10 cellular contexts compared by ENCODE assay signal in the genomic region with DNA sequence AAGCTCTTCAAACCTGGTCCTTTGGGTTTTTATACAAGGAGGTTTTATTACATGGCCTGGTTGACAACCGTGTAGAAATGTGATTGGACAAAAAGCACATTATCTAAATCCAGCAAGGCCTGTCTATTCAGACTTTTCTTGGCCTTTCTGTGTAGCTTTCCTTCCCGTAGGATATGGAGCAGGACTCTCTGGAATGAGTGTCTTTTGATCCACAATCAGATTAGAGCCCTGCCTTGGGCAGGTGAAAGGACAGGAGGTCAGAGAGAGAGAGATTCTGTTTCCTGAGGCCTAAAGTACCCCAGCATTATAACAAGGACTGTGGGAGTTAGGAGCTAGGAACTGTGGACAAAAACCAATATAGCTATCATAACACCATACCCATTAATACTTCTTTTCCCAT.
DNase-seq lines count a peak whose midpoint lies in the region; TF ChIP-seq lines count a peak whose summit lies in the region.
"Had no signal": no experiment of that assay in that cellular context is flagged by ENCODE, and none has a peak within 500 bp of the region (broad histone marks: within the 10 kb centered on the region; RNA-seq: fewer than 3 reads in every experiment).

No MANE protein-coding gene starts in this region.

- TF ChIP-seq CTCF in Peyer's patch (IDR thresholded peaks at IDR 0.05) = no peak
- TF ChIP-seq CTCF in transverse colon (IDR thresholded peaks at IDR 0.05) = no peak

- no peaks in the 10 kb centered on the region for H3K9me3 ChIP-seq in Peyer's patch
- no peaks in the 10 kb centered on the region for H3K9me3 ChIP-seq in transverse colon
- H3K9me3 ChIP-seq: suprapubic skin had no signal

- peaks cover 12% of the 10 kb centered on the region for H3K36me3 Mint-ChIP-seq in activated naive CD4-positive, alpha-beta T cell treated with anti-CD3 and anti-CD28 coated beads, Interleukin-2, amount 10 ng/mL, durations not matched to agents 7 days and 5 days
- no peaks in the 10 kb centered on the region for H3K36me3 Mint-ChIP-seq in immature natural killer cell

- H3K4me3 ChIP-seq in Peyer's patch = no peak overlapping the region
- H3K4me3 ChIP-seq in transverse colon = no peak overlapping the region
- H3K4me3 ChIP-seq: suprapubic skin had no signal

- intact Hi-C loops in transverse colon (cut with DNase I; ENCODE audit: low total_unique reads) = loop anchor here (5.0 kb wide), 1 partner anchor 61 kb away; no protein-coding TSS in a partner anchor

- peak overlapping the region; percentile 99 for H3K27ac Mint-ChIP-seq in activated naive CD4-positive, alpha-beta T cell treated with anti-CD3 and anti-CD28 coated beads, Interleukin-2, amount 10 ng/mL, durations not matched to agents 7 days and 5 days
- peak overlapping the region; percentile 90 to 96 (median 93) for H3K27ac Mint-ChIP-seq in immature natural killer cell
- H3K27ac Mint-ChIP-seq: HFFc6 had no signal

- CTCF ChIA-PET in activated naive CD4-positive, alpha-beta T cell treated with anti-CD3 and anti-CD28 coated beads, Interleukin-2, amount 10 ng/mL, durations not matched to agents 7 days and 5 days (lab: Charles Lee) = interaction anchor here (1.0 to 1.3 kb wide), 2 partner anchors 36 to 38 kb away, joined by 3 read pairs; no protein-coding TSS in a partner anchor

- peak overlapping the region in 3 of 4 donors; percentile 54 to 72 (median 70) for H3K27ac ChIP-seq in Peyer's patch
- peak overlapping the region; percentile 47 to 78 (median 74) for H3K27ac ChIP-seq in transverse colon
- H3K27ac ChIP-seq: suprapubic skin had no signal

- H3K27me3 ChIP-seq in Peyer's patch (no peaks in the 10 kb centered on the region), transverse colon (no peaks in the 10 kb centered on the region)
- H3K27me3 ChIP-seq: suprapubic skin had no signal

- WGBS in transverse colon (ENCODE audit: low coverage in 1 of 2), 2 donors = 65% methylated on average over 2 of the region's 2 CpGs

- H3K4me1 Mint-ChIP-seq in activated naive CD4-positive, alpha-beta T cell treated with anti-CD3 and anti-CD28 coated beads, Interleukin-2, amount 10 ng/mL, durations not matched to agents 7 days and 5 days = peaks cover 67% of the 10 kb centered on the region
- H3K4me1 Mint-ChIP-seq in immature natural killer cell = peaks cover 42 to 62% of the 10 kb centered on the region in 2 donors

- no peak overlapping the region for H3K4me3 Mint-ChIP-seq in activated naive CD4-positive, alpha-beta T cell treated with anti-CD3 and anti-CD28 coated beads, Interleukin-2, amount 10 ng/mL, durations not matched to agents 7 days and 5 days
- peak overlapping the region in 2 of 5 donors; percentile 13 to 71 for H3K4me3 Mint-ChIP-seq in immature natural killer cell
- H3K4me3 Mint-ChIP-seq: HFFc6 had no signal

- no peaks in the 10 kb centered on the region for H3K27me3 Mint-ChIP-seq in activated naive CD4-positive, alpha-beta T cell treated with anti-CD3 and anti-CD28 coated beads, Interleukin-2, amount 10 ng/mL, durations not matched to agents 7 days and 5 days
- peaks cover 0 to 2% (median 0%) of the 10 kb centered on the region in 3 donors for H3K27me3 Mint-ChIP-seq in immature natural killer cell (ENCODE audit: low read depth in 3 of 3)

- H3K36me3 ChIP-seq in Peyer's patch (no peaks in the 10 kb centered on the region), transverse colon (no peaks in the 10 kb centered on the region)
- H3K36me3 ChIP-seq: suprapubic skin had no signal

- TF ChIP-seq POLR2A in Peyer's patch (IDR thresholded peaks at IDR 0.05) (no peak), transverse colon (IDR thresholded peaks at IDR 0.05) (no peak)

- no peak for TF ChIP-seq EP300 in transverse colon (IDR thresholded peaks at IDR 0.05; ENCODE audit: low read depth)

- DNase-seq in activated naive CD4-positive, alpha-beta T cell treated with anti-CD3 and anti-CD28 coated beads, Interleukin-2, amount 10 ng/mL, durations not matched to agents 7 days and 5 days = no peak
- no peak for DNase-seq in activated naive CD4-positive, alpha-beta T cell treated with anti-CD3 and anti-CD28 coated beads, Interleukin-2, amount 50 U/mL, for 16 hours
- DNase-seq in Peyer's patch (no peak), immature natural killer cell (no peak), transverse colon (no peak), COLO668 (lab: John Stamatoyannopoulos, UW; ENCODE audit: unreplicated experiment) (no peak), iPS-NIHi7 (ENCODE audit: extremely low spot score) (no peak), Ammon's horn (ENCODE audit: low spot score) (no peak)
- DNase-seq: HFFc6 had no signal

- H3K4me1 ChIP-seq in Peyer's patch (peaks cover 0 to 16% (median 4%) of the 10 kb centered on the region in 4 donors), transverse colon (peaks cover 13 to 41% (median 30%) of the 10 kb centered on the region in 4 donors)
- H3K4me1 ChIP-seq: suprapubic skin had no signal

- no peaks in the 10 kb centered on the region for H3K9me3 Mint-ChIP-seq in activated naive CD4-positive, alpha-beta T cell treated with anti-CD3 and anti-CD28 coated beads, Interleukin-2, amount 10 ng/mL, durations not matched to agents 7 days and 5 days
- H3K9me3 Mint-ChIP-seq in immature natural killer cell = no peaks in the 10 kb centered on the region
- H3K9me3 Mint-ChIP-seq: HFFc6 had no signal

- in situ Hi-C loops in transverse colon (cut with MboI; ENCODE audit: low pct_ligation_motif_present in 1 of 4, low pct_unique_long_range_greater_than_20kb in 1 of 4, low sequenced_read_pairs in 3 of 4) = no loop called here
